22 cellular contexts compared by ENCODE assay signal in the genomic region with DNA sequence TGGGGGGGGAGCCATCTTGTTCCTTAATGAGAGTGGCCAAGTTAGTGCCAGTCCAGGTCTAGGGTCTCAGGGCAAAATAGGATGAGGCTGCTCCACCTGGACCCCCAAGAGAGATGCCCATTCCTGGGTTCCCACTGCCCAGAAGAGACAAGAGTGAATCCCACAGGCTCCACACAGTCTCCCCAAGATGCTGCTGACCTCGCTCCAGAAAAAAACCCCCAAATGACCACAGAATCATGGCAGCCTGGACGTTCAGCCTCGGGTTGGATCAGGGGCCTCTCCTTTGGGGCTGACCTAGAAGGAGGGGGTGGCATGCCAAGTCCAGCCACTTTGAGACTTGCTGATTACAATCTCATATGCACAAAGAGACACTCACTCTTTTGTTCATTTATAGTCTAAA. TPM values are rescaled to one million over a fixed set of nuclear protein-coding genes. Genes with fewer than 3 reads are reported as not detected.
DNase-seq lines count a peak whose midpoint lies in the region; ATAC-seq lines count a peak whose summit lies in the region.
"Had no signal": no experiment of that assay in that cellular context is flagged by ENCODE, and none has a peak within 500 bp of the region (broad histone marks: within the 10 kb centered on the region; RNA-seq: fewer than 3 reads in every experiment).

No MANE protein-coding gene starts in this region.

- POLR2A ChIA-PET in T-cell (lab: Charles Lee) = interaction anchor here in 1 of 2 donors (0.6 kb wide), 2 partner anchors 25 to 1215 kb away, joined by 4 read pairs; no protein-coding TSS in a partner anchor
- POLR2A ChIA-PET in naive thymus-derived CD8-positive, alpha-beta T cell (lab: Charles Lee) = interaction anchor here (0.9 to 2.4 kb wide), 3 partner anchors 9 to 25 kb away, joined by 3 to 8 read pairs (median 3); a partner anchor contains a TSS
- POLR2A ChIA-PET in activated CD8-positive, alpha-beta T cell treated with anti-CD3 and anti-CD28 coated beads, Interleukin-2, amount 10 ng/mL, durations not matched to agents 7 days and 5 days (lab: Charles Lee) = interaction anchor here (1.2 to 2.1 kb wide), 5 partner anchors 9 to 41 kb away, joined by 3 to 6 read pairs (median 5); no protein-coding TSS in a partner anchor

- H3K4me3 Mint-ChIP-seq in activated CD4-positive, alpha-beta T cell treated with anti-CD3 and anti-CD28 coated beads, Interleukin-2, amount 10 ng/mL, durations not matched to agents 24 days and 14 days = no peak overlapping the region
- H3K4me3 Mint-ChIP-seq in T-cell = no peak overlapping the region
- H3K4me3 Mint-ChIP-seq in naive thymus-derived CD8-positive, alpha-beta T cell = no peak overlapping the region
- H3K4me3 Mint-ChIP-seq in activated CD8-positive, alpha-beta T cell treated with anti-CD3 and anti-CD28 coated beads, Interleukin-2, amount 10 ng/mL, durations not matched to agents 7 days and 5 days = no peak overlapping the region
- H3K4me3 Mint-ChIP-seq: GM23338 had no signal

- peaks cover 54% of the 10 kb centered on the region for H3K4me1 Mint-ChIP-seq in activated CD4-positive, alpha-beta T cell treated with anti-CD3 and anti-CD28 coated beads, Interleukin-2, amount 10 ng/mL, durations not matched to agents 24 days and 14 days
- peaks cover 43 to 77% (median 45%) of the 10 kb centered on the region in 3 donors for H3K4me1 Mint-ChIP-seq in T-cell
- H3K4me1 Mint-ChIP-seq in naive thymus-derived CD8-positive, alpha-beta T cell = peaks cover 15 to 79% (median 44%) of the 10 kb centered on the region in 4 donors
- H3K4me1 Mint-ChIP-seq in activated CD8-positive, alpha-beta T cell treated with anti-CD3 and anti-CD28 coated beads, Interleukin-2, amount 10 ng/mL, durations not matched to agents 7 days and 5 days (ENCODE audit: low read depth) = peaks cover 67% of the 10 kb centered on the region
- H3K4me1 Mint-ChIP-seq: GM23338 had no signal

- ATAC-seq in T-cell (replicated peaks in 1 of 4) (no peak), HG02870 (IDR thresholded peaks at IDR 0.05; ENCODE audit: unreplicated experiment) (no peak)
- ATAC-seq in naive thymus-derived CD8-positive, alpha-beta T cell = no peak
- ATAC-seq in activated CD8-positive, alpha-beta T cell treated with anti-CD3 and anti-CD28 coated beads, Interleukin-2, amount 10 ng/mL, durations not matched to agents 7 days and 5 days = no peak
- ATAC-seq: GM23338, Right ventricle myocardium inferior had no signal

- DNase-seq in activated CD4-positive, alpha-beta T cell treated with anti-CD3 and anti-CD28 coated beads, Interleukin-2, amount 10 ng/mL, durations not matched to agents 24 days and 14 days = no peak
- DNase-seq in activated CD4-positive, alpha-beta T cell treated with anti-CD3 and anti-CD28 coated beads for 48 hours = no peak
- DNase-seq in COLO829 (ENCODE audit: low spot score) (peak; percentile 15), T-cell (no peak), iPS-NIHi7 (ENCODE audit: extremely low spot score) (no peak)
- DNase-seq in naive thymus-derived CD8-positive, alpha-beta T cell = no peak
- no peak for DNase-seq in activated CD8-positive, alpha-beta T cell treated with anti-CD3 and anti-CD28 coated beads, Interleukin-2, amount 10 ng/mL, durations not matched to agents 7 days and 5 days
- DNase-seq: ACHN, DMS 273 treated with DMSO at 0.1 percent for 48 hours, DND-41, HCEC 1CT, KBM-7, NCI-H1092, NCI-H1436, NCI-H187 treated with DMSO at 0.1 percent for 48 hours, NCI-H2107, NCI-H446 treated with DMSO at 0.1 percent for 48 hours, NCI-H526 treated with DMSO at 0.1 percent for 48 hours, OCI-M1 had no signal

- H3K9me3 Mint-ChIP-seq in activated CD4-positive, alpha-beta T cell treated with anti-CD3 and anti-CD28 coated beads, Interleukin-2, amount 10 ng/mL, durations not matched to agents 24 days and 14 days = no peaks in the 10 kb centered on the region
- H3K9me3 Mint-ChIP-seq in T-cell = no peaks in the 10 kb centered on the region
- H3K9me3 Mint-ChIP-seq in naive thymus-derived CD8-positive, alpha-beta T cell = no peaks in the 10 kb centered on the region
- no peaks in the 10 kb centered on the region for H3K9me3 Mint-ChIP-seq in activated CD8-positive, alpha-beta T cell treated with anti-CD3 and anti-CD28 coated beads, Interleukin-2, amount 10 ng/mL, durations not matched to agents 7 days and 5 days (ENCODE audit: insufficient read depth)
- H3K9me3 Mint-ChIP-seq: GM23338 had no signal

- intact Hi-C loops in activated CD4-positive, alpha-beta T cell treated with anti-CD3 and anti-CD28 coated beads, Interleukin-2, amount 10 ng/mL, durations not matched to agents 24 days and 14 days (cut with micrococcal nuclease) = no loop called here

- CTCF ChIA-PET in T-cell (lab: Charles Lee) = interaction anchor here in 1 of 2 donors (0.7 kb wide), 1 partner anchor 56 kb away, joined by 3 read pairs; no protein-coding TSS in a partner anchor
- CTCF ChIA-PET in activated CD8-positive, alpha-beta T cell treated with anti-CD3 and anti-CD28 coated beads, Interleukin-2, amount 10 ng/mL, durations not matched to agents 7 days and 5 days (lab: Charles Lee) = interaction anchor here (1.7 kb wide), 1 partner anchor 7 kb away, joined by 4 read pairs; no protein-coding TSS in a partner anchor

- H3K36me3 Mint-ChIP-seq in activated CD4-positive, alpha-beta T cell treated with anti-CD3 and anti-CD28 coated beads, Interleukin-2, amount 10 ng/mL, durations not matched to agents 24 days and 14 days (ENCODE audit: low read depth) = peaks cover 82% of the 10 kb centered on the region
- peaks cover 78% of the 10 kb centered on the region for H3K36me3 Mint-ChIP-seq in T-cell
- peaks cover 11 to 98% (median 76%) of the 10 kb centered on the region in 3 donors for H3K36me3 Mint-ChIP-seq in naive thymus-derived CD8-positive, alpha-beta T cell
- peaks cover 93% of the 10 kb centered on the region for H3K36me3 Mint-ChIP-seq in activated CD8-positive, alpha-beta T cell treated with anti-CD3 and anti-CD28 coated beads, Interleukin-2, amount 10 ng/mL, durations not matched to agents 7 days and 5 days (ENCODE audit: low read depth)

- no peaks in the 10 kb centered on the region for H3K27me3 Mint-ChIP-seq in activated CD4-positive, alpha-beta T cell treated with anti-CD3 and anti-CD28 coated beads, Interleukin-2, amount 10 ng/mL, durations not matched to agents 24 days and 14 days
- H3K27me3 Mint-ChIP-seq in T-cell = no peaks in the 10 kb centered on the region
- no peaks in the 10 kb centered on the region for H3K27me3 Mint-ChIP-seq in naive thymus-derived CD8-positive, alpha-beta T cell
- no peaks in the 10 kb centered on the region for H3K27me3 Mint-ChIP-seq in activated CD8-positive, alpha-beta T cell treated with anti-CD3 and anti-CD28 coated beads, Interleukin-2, amount 10 ng/mL, durations not matched to agents 7 days and 5 days (ENCODE audit: low read depth)

- peak overlapping the region; percentile 65 for H3K27ac Mint-ChIP-seq in activated CD4-positive, alpha-beta T cell treated with anti-CD3 and anti-CD28 coated beads, Interleukin-2, amount 10 ng/mL, durations not matched to agents 24 days and 14 days
- H3K27ac Mint-ChIP-seq in T-cell = peak overlapping the region; percentile 55 to 67
- peak overlapping the region in 6 of 10 donors; percentile 48 to 87 (median 67) for H3K27ac Mint-ChIP-seq in naive thymus-derived CD8-positive, alpha-beta T cell
- H3K27ac Mint-ChIP-seq in activated CD8-positive, alpha-beta T cell treated with anti-CD3 and anti-CD28 coated beads, Interleukin-2, amount 10 ng/mL, durations not matched to agents 7 days and 5 days = no peak overlapping the region
- H3K27ac Mint-ChIP-seq: GM23338 had no signal

RNA-seq across cellular contexts. Expression of a gene that starts 25.1 kb away (rescaled TPM):
- 152 and 160 TPM in 2 replicates for total RNA-seq in activated CD4-positive, alpha-beta T cell treated with anti-CD3 and anti-CD28 coated beads, Interleukin-2, amount 10 ng/mL, durations not matched to agents 24 days and 14 days
- 100 to 1,000 TPM in 3 of 5 donors, 10 to 100 TPM in 2; 77.6 to 229 (median 152) TPM for total RNA-seq in T-cell
- total RNA-seq in naive thymus-derived CD8-positive, alpha-beta T cell = 10 to 100 TPM; 62.8 to 74.9 TPM
- 100 to 1,000 TPM; 154 to 231 (median 217) TPM for polyA plus RNA-seq in naive thymus-derived CD8-positive, alpha-beta T cell
- total RNA-seq in activated CD8-positive, alpha-beta T cell treated with anti-CD3 and anti-CD28 coated beads, Interleukin-2, amount 10 ng/mL, durations not matched to agents 7 days and 5 days = 100 to 1,000 TPM; 472 to 473 TPM
